8 cellular contexts compared by ENCODE assay signal in genomic region chr1:66332524-66332853, GRCh38.
DNase-seq lines count a peak whose midpoint lies in the region; ATAC-seq, FAIRE-seq and TF ChIP-seq lines count a peak whose summit lies in the region.

No MANE protein-coding gene starts in this region.

- no peak for DNase-seq in HepG2 (ENCODE audit: low spot score)
- no peak for DNase-seq in colonic mucosa
- no peak for DNase-seq in AG20443 (ENCODE audit: low spot score)
- DNase-seq in stimulated activated CD4-positive, alpha-beta T cell treated with anti-CD3 and anti-CD28 coated beads, Interleukin-4, amount 100 ng/mL, for 4 hours = no peak

- no peak for TF ChIP-seq POLR2A in HepG2 (IDR thresholded peaks at IDR 0.05; ENCODE audit: insufficient read depth in 1 of 2, low read depth in 2 of 2, low read length in 2 of 2)

- BruUV-seq in HepG2 (replicated peaks; lab: Mats Ljungman, UMichigan) = no TSS peak

- 7% methylated on average over 3 of the region's 3 CpGs for WGBS in liver
- whole genome bisulfite sequencing in HepG2 (ENCODE audit: low lambda C conversion rate) = 4% methylated on average over 2 of the region's 3 CpGs

- no peaks in the 10 kb centered on the region for H3K27me3 ChIP-seq in liver (ENCODE audit: control insufficient read depth in 4 of 4, insufficient read depth in 4 of 4, low read length in 3 of 4)
- H3K27me3 ChIP-seq in HepG2 (ENCODE audit: control insufficient read depth in 1 of 2, insufficient read depth in 2 of 2, low read length in 2 of 2) = peaks cover 0 to 2% of the 10 kb centered on the region in 2 experiments; a peak in 2 of 5 replicates
- H3K27me3 ChIP-seq in colonic mucosa = no peaks in the 10 kb centered on the region
- H3K27me3 ChIP-seq in mucosa of stomach (ENCODE audit: control insufficient read depth, insufficient read depth, low read length) = no peaks in the 10 kb centered on the region

- H3K4me1 ChIP-seq in liver (ENCODE audit: control insufficient read depth in 4 of 4, insufficient read depth in 4 of 4, low read length in 3 of 4) (peaks cover 0 to 6% (median 2%) of the 10 kb centered on the region in 4 donors), HepG2 (ENCODE audit: insufficient read depth, low read length) (no peaks in the 10 kb centered on the region), colonic mucosa (no peaks in the 10 kb centered on the region), mucosa of stomach (ENCODE audit: control insufficient read depth, insufficient read depth, low read length) (peaks cover 3% of the 10 kb centered on the region)

- POLR2A ChIA-PET in HepG2 (lab: Yijun Ruan, JAX) = no interaction called here

- ATAC-seq in HepG2 (no peak), GM19035 (IDR thresholded peaks at IDR 0.05; ENCODE audit: unreplicated experiment) (no peak)
- no peak for ATAC-seq in activated CD4-positive, CD25-positive, alpha-beta regulatory T cell treated with anti-CD3 and anti-CD28 coated beads, Interleukin-2, amount 50 U/mL, for 24 hours

- no peaks in the 10 kb centered on the region for H3K79me2 ChIP-seq in HepG2 (ENCODE audit: insufficient read depth, low read length)

- in situ Hi-C loops in HepG2 (cut with HindIII; ENCODE audit: extremely low pct_ligation_motif_present, low pct_unique_long_range_greater_than_20kb) = no loop called here

- TF ChIP-seq EP300 in HepG2 (IDR thresholded peaks at IDR 0.05; ENCODE audit: low read depth in 2 of 2, low read length in 2 of 2) = no peak
- TF ChIP-seq EP300 in HepG2 (CRISPR knock-in tag; IDR thresholded peaks at IDR 0.05; ENCODE audit: borderline replicate concordance) = no peak

- peak overlapping the region; percentile 76 to 83 for H3K9ac ChIP-seq in liver (ENCODE audit: low read depth in 1 of 2, low read length in 2 of 2)
- H3K9ac ChIP-seq in HepG2 (ENCODE audit: insufficient read depth, low read depth, low read length) = no peak overlapping the region
- H3K9ac ChIP-seq in colonic mucosa (ENCODE audit: low read depth in 2 of 2, low read length in 2 of 2) = peak overlapping the region; percentile 70 to 74
- H3K9ac ChIP-seq in mucosa of stomach (ENCODE audit: low read length) = peak overlapping the region; percentile 53

- H3K4me2 ChIP-seq in HepG2 (ENCODE audit: low read depth, low read length) = no peak overlapping the region

- TF ChIP-seq RAD21 in liver (IDR thresholded peaks at IDR 0.05) (no peak), HepG2 (CRISPR knock-in tag; IDR thresholded peaks at IDR 0.05) (no peak)

- H3K9me3 ChIP-seq in liver (ENCODE audit: control insufficient read depth in 4 of 4, low read length in 3 of 4) = no peaks in the 10 kb centered on the region
- no peaks in the 10 kb centered on the region for H3K9me3 ChIP-seq in HepG2 (ENCODE audit: low read length)
- H3K9me3 ChIP-seq in colonic mucosa = no peaks in the 10 kb centered on the region
- no peaks in the 10 kb centered on the region for H3K9me3 ChIP-seq in mucosa of stomach (ENCODE audit: control insufficient read depth, low read length)

- intact Hi-C loops in HepG2 (cut with micrococcal nuclease; ENCODE audit: unreplicated experiment) = no loop called here
- intact Hi-C loops in colonic mucosa (cut with DNase I) = no loop called here

- no peak for TF ChIP-seq CTCF in liver (IDR thresholded peaks at IDR 0.05; ENCODE audit: low read depth, low read length, missing input control)
- TF ChIP-seq CTCF in HepG2 (CRISPR knock-in tag; IDR thresholded peaks at IDR 0.05) = no peak
- TF ChIP-seq CTCF in colonic mucosa (IDR thresholded peaks at IDR 0.05) = no peak

- no peak overlapping the region for H2AFZ ChIP-seq in HepG2 (ENCODE audit: low read length)

- H3K27ac ChIP-seq in liver (ENCODE audit: low read depth in 1 of 2, low read length in 2 of 2) (peak overlapping the region; percentile 76 to 82), HepG2 (ENCODE audit: extremely low read length, insufficient read depth, low read length) (no peak overlapping the region), colonic mucosa (peak overlapping the region; percentile 39)

- H3K36me3 ChIP-seq in liver (ENCODE audit: control insufficient read depth in 4 of 4, insufficient read depth in 3 of 4, low read depth in 1 of 4, low read length in 3 of 4) (no peaks in the 10 kb centered on the region), HepG2 (replicated peaks in 1 of 2; ENCODE audit: control insufficient read depth in 1 of 2, insufficient read depth in 2 of 2, low read length in 2 of 2) (no peaks in the 10 kb centered on the region), colonic mucosa (no peaks in the 10 kb centered on the region), mucosa of stomach (ENCODE audit: control insufficient read depth, insufficient read depth, low read length) (no peaks in the 10 kb centered on the region)

- CTCF ChIA-PET in HepG2 (lab: Yijun Ruan, JAX; ENCODE audit: low intra/inter-chr PET ratio, low total read pairs) = no interaction called here

- H3K4me3 ChIP-seq in liver (ENCODE audit: low read depth in 1 of 3, low read length in 3 of 3) (peak overlapping the region; percentile 29 to 79 (median 41)), HepG2 (replicated peaks in 1 of 3; ENCODE audit: insufficient read depth in 1 of 3, low read depth in 2 of 3, low read length in 3 of 3) (no peak overlapping the region), colonic mucosa (peak overlapping the region; percentile 39), mucosa of stomach (ENCODE audit: low read length) (peak overlapping the region; percentile 17)

- no peaks in the 10 kb centered on the region for H4K20me1 ChIP-seq in HepG2 (ENCODE audit: insufficient read depth, low read length)

- FAIRE-seq in HepG2 (lab: Jason Lieb, UNC) = no peak

TF ChIP-seq in liver, 16 proteins besides CTCF, POLR2A, EP300 and RAD21 (continues in another document):
- TF ChIP-seq SP1 (IDR thresholded peaks at IDR 0.05) (no peak), FOXA1 (IDR thresholded peaks at IDR 0.05) (no peak), GABPA (IDR thresholded peaks at IDR 0.05 in 1 of 2, conservative IDR thresholded peaks at IDR 0.05 in 1 of 2) (no peak), YY1 (IDR thresholded peaks at IDR 0.05) (no peak), HNF4A (conservative IDR thresholded peaks at IDR 0.05) (no peak), ATF3 (IDR thresholded peaks at IDR 0.05) (no peak), NR2F2 (IDR thresholded peaks at IDR 0.05) (no peak), EGR1 (IDR thresholded peaks at IDR 0.05; ENCODE audit: low read depth in 2 of 2) (no peak)

TF ChIP-seq in HepG2, 621 proteins besides CTCF, POLR2A, EP300 and RAD21:
- TF ChIP-seq ZNF775 (CRISPR knock-in tag; IDR thresholded peaks at IDR 0.05; ENCODE audit: borderline replicate concordance) = no peak
- no peak for TF ChIP-seq NCOA2 (CRISPR knock-in tag; IDR thresholded peaks at IDR 0.05)
- TF ChIP-seq JUN (CRISPR knock-in tag; IDR thresholded peaks at IDR 0.05) = no peak
- no peak for TF ChIP-seq HOXA3 (CRISPR knock-in tag; IDR thresholded peaks at IDR 0.05)
- TF ChIP-seq POGZ (CRISPR knock-in tag; IDR thresholded peaks at IDR 0.05) = no peak

Comparison
In these comparisons a context has a peak if more than half of its experiments do, and no peak if none do; other contexts are left out.
1. H3K4me3 ChIP-seq: peak in liver (3 of 3), colonic mucosa (single experiment) and mucosa of stomach (single experiment); none in HepG2 (0 of 3).